Comparison of ENCODE assay signal across 8 cellular contexts in genomic region chr17:751269-752001, GRCh38. TPM values are rescaled to one million over a fixed set of nuclear protein-coding genes. Genes with fewer than 3 reads are reported as not detected.
DNase-seq lines count a peak whose midpoint lies in the region; ATAC-seq and TF ChIP-seq lines count a peak whose summit lies in the region.

No MANE protein-coding gene starts in this region.

- BruUV-seq in OCI-LY7 (replicated peaks; lab: Mats Ljungman, UMichigan) = TSS peak; percentile 62

- intact Hi-C loops in OCI-LY7 (cut with micrococcal nuclease; ENCODE audit: unreplicated experiment) (no loop called here), posterior vena cava (cut with DNase I) (no loop called here)

- CTCF ChIA-PET in OCI-LY7 (lab: Charles Lee; ENCODE audit: unreplicated experiment) = no interaction called here

- peak; percentile 34 for ATAC-seq in HG02970 (IDR thresholded peaks at IDR 0.05; ENCODE audit: low FRiP score, unreplicated experiment)

- H3K9me3 ChIP-seq in OCI-LY7 (ENCODE audit: low read length) = no peaks in the 10 kb centered on the region

- POLR2A ChIA-PET in OCI-LY7 (lab: Charles Lee) = interaction anchor here (0.6 to 1.3 kb wide), 2 partner anchors 10 to 14 kb away, joined by 3 to 4 read pairs; no protein-coding TSS in a partner anchor

- peaks cover 40% of the 10 kb centered on the region for H3K79me2 ChIP-seq in OCI-LY7 (ENCODE audit: insufficient read depth, low read depth, low read length)

- H3K4me2 ChIP-seq in OCI-LY7 (ENCODE audit: low read length) = peak overlapping the region; percentile 86

- H3K4me1 ChIP-seq in OCI-LY7 (ENCODE audit: insufficient read depth, low read length, poor library complexity, severe bottlenecking) = peaks cover 18% of the 10 kb centered on the region

- no peaks in the 10 kb centered on the region for H3K9me2 ChIP-seq in OCI-LY7 (ENCODE audit: insufficient read depth, low read length)

- H3K27ac ChIP-seq in OCI-LY7 (ENCODE audit: low read depth, low read length, poor library complexity, severe bottlenecking) = peak overlapping the region; percentile 57

- peak overlapping the region; percentile 51 for H2AFZ ChIP-seq in OCI-LY7 (ENCODE audit: low read length)

- DNase-seq in SIG-M5 treated with dmso at 0.1 percent for 504 hours (lab: John Stamatoyannopoulos, UW; ENCODE audit: unreplicated experiment) (peak; percentile 47), SIG-M5 (lab: John Stamatoyannopoulos, UW) (no peak), OCI-LY7 (ENCODE audit: low spot score) (peak; percentile 79), activated gamma-delta T cell treated with Interleukin-2 at 50 U/mL for 16 hours (peak; percentile 50), germinal center (ENCODE audit: low spot score) (peak; percentile 71), posterior vena cava (ENCODE audit: low spot score) (peak; percentile 82), Kasumi-1 (lab: John Stamatoyannopoulos, UW) (no peak)

- peaks cover 52% of the 10 kb centered on the region for H3K36me3 ChIP-seq in OCI-LY7 (ENCODE audit: insufficient read depth, low read length)

- H3K4me3 ChIP-seq in OCI-LY7 (ENCODE audit: low read depth, low read length, poor library complexity, severe bottlenecking) = peak overlapping the region; percentile 75

- no peak for TF ChIP-seq CTCF in OCI-LY7 (conservative IDR thresholded peaks at IDR 0.05; ENCODE audit: low read length)

- H4K20me1 ChIP-seq in OCI-LY7 (ENCODE audit: insufficient read depth, low read length) = no peaks in the 10 kb centered on the region

RNA-seq across cellular contexts. Expression of gene GEMIN4, which starts 0.6 kb away (rescaled TPM):
- 36.3 and 40.2 TPM in 2 replicates for total RNA-seq in OCI-LY7 (2014; rRNA removed; shearing (Covaris generic))
- 53.6 and 56.1 TPM in 2 replicates for total RNA-seq in OCI-LY7 (2022)
- total RNA-seq in posterior vena cava = 10 to 100 TPM; 12.5 to 13.2 TPM

RNA-seq across cellular contexts. Expression of gene TLCD3A, which starts 19.0 kb away (rescaled TPM):
- total RNA-seq in OCI-LY7 (2014; rRNA removed; shearing (Covaris generic)) = 4.0 and 8.3 TPM in 2 replicates
- total RNA-seq in OCI-LY7 (2022) = 8.1 and 11.7 TPM in 2 replicates
- total RNA-seq in posterior vena cava = 10 to 100 TPM in 1 of 2 donors, 1 to 10 TPM in 1; 9.9 to 10.4 TPM

RNA-seq across cellular contexts. Expression of gene GLOD4, which starts 30.6 kb away (rescaled TPM):
- 48.4 and 80.2 TPM in 2 replicates for total RNA-seq in OCI-LY7 (2014; rRNA removed; shearing (Covaris generic))
- 79.7 and 86.8 TPM in 2 replicates for total RNA-seq in OCI-LY7 (2022)
- total RNA-seq in posterior vena cava = 10 to 100 TPM; 40.2 to 41.5 TPM

RNA-seq across cellular contexts. Expression of gene MRM3, which starts 30.7 kb away (rescaled TPM):
- 35.8 and 47.1 TPM in 2 replicates for total RNA-seq in OCI-LY7 (2014; rRNA removed; shearing (Covaris generic))
- total RNA-seq in OCI-LY7 (2022) = 24.0 and 29.5 TPM in 2 replicates
- total RNA-seq in posterior vena cava = 1 to 10 TPM; 7.4 to 7.8 TPM

RNA-seq across cellular contexts. Expression of gene VPS53, which starts 36.8 kb away (rescaled TPM):
- total RNA-seq in OCI-LY7 (2014; rRNA removed; shearing (Covaris generic)) = 12.5 and 12.6 TPM in 2 replicates
- total RNA-seq in OCI-LY7 (2022) (59.7 and 69.7 TPM in 2 replicates), posterior vena cava (10 to 100 TPM; 61.5 to 62.8 TPM)

Comparison
In these comparisons a context has a peak if more than half of its experiments do, and no peak if none do; other contexts are left out.
1. DNase-seq: peak in SIG-M5 treated with dmso at 0.1 percent for 504 hours (single experiment), OCI-LY7 (single experiment), activated gamma-delta T cell treated with Interleukin-2 at 50 U/mL for 16 hours (single experiment), germinal center (single experiment) and posterior vena cava (single experiment); none in SIG-M5 (single experiment) and Kasumi-1 (0 of 2).